31 cellular contexts compared by ENCODE assay signal in the genomic region with DNA sequence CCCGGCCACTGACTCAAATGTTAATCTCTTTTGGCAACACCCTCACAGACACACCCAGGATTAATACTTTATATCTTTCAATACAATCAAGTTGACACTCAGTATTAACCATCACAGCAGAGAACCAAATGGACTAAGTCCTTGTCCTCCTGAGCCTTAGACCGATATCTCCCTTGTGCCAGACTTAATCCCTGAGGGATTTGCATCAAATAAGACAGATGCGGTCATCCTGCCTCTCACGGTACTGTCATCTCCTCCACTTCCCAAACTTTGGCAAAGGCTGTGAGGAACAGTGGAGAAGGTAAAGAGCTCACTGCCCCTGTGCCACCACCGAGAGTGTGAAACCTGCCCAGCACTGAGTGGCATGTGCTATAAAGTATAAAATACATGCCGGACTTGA.
"Had no signal": no experiment of that assay in that cellular context is flagged by ENCODE, and none has a peak within 500 bp of the region (broad histone marks: within the 10 kb centered on the region; RNA-seq: fewer than 3 reads in every experiment).

No MANE protein-coding gene starts in this region.

- DNase-seq: hypothalamus; immature natural killer cell; kidney; left colon; left lung; midbrain; mucosa of descending colon; naive thymus-derived CD4-positive, alpha-beta T cell; nucleus accumbens; pancreas; retina; stimulated activated CD4-positive, alpha-beta T cell treated with anti-CD3 and anti-CD28 coated beads, Interleukin-12 subunit alpha, Interleukin-12 subunit beta, amount 100 ng/mL, for 4 hours; stimulated activated CD4-positive, alpha-beta T cell treated with anti-CD3 and anti-CD28 coated beads, Interleukin-15, amount 100 ng/mL, for 24 hours; stimulated activated CD4-positive, alpha-beta T cell treated with anti-CD3 and anti-CD28 coated beads, Interleukin-2, amount 100 ng/mL, for 24 hours; stimulated activated CD4-positive, alpha-beta T cell treated with anti-CD3 and anti-CD28 coated beads, Interleukin-4, amount 100 ng/mL, for 1 hour; stimulated activated naive B cell treated with anti-CD40 and anti-IgM and Interleukin-4, amounts not matched to agents 10 μg/mL and 1 μg/mL and 100 μg/mL, for 72 hours; tibial artery; trophoblast cell; upper lobe of right lung had no signal

- H3K4me1 Mint-ChIP-seq: immature natural killer cell had no signal

- H3K4me3 Mint-ChIP-seq: immature natural killer cell; naive thymus-derived CD4-positive, alpha-beta T cell; natural killer cell treated with Interleukin-12 subunit alpha and Interleukin-12 subunit beta and Interleukin-15 and Interleukin-18, amount 100 ng/mL, for 72 hours; neural crest cell; stimulated activated naive B cell treated with anti-CD40 and anti-IgM and Interleukin-4, amounts not matched to agents 10 μg/mL and 1 μg/mL and 100 μg/mL, for 72 hours; stimulated activated naive CD8-positive, alpha-beta T cell treated with anti-CD3 and anti-CD28 coated beads, Interleukin-15, Interleukin-2, amounts not matched to agents 100 ng/mL and 50 ng/mL, for 24 hours had no signal

- H3K9me3 ChIP-seq: left lung, mucosa of descending colon, pancreas, prostate gland, suprapubic skin, thoracic aorta, tibial artery, upper lobe of right lung had no signal

- H3K27me3 ChIP-seq: left lung, pancreas, suprapubic skin, tibial artery, upper lobe of right lung had no signal

- H3K9me3 Mint-ChIP-seq: immature natural killer cell; naive thymus-derived CD4-positive, alpha-beta T cell; natural killer cell treated with Interleukin-12 subunit alpha and Interleukin-12 subunit beta and Interleukin-15 and Interleukin-18, amount 100 ng/mL, for 72 hours; neural crest cell; stimulated activated naive B cell treated with anti-CD40 and anti-IgM and Interleukin-4, amounts not matched to agents 10 μg/mL and 1 μg/mL and 100 μg/mL, for 72 hours; stimulated activated naive CD8-positive, alpha-beta T cell treated with anti-CD3 and anti-CD28 coated beads, Interleukin-15, Interleukin-2, amounts not matched to agents 100 ng/mL and 50 ng/mL, for 24 hours had no signal

- H3K4me3 ChIP-seq: left lung, lung, mucosa of descending colon, pancreas, prostate gland, skin epidermis, suprapubic skin, thoracic aorta, tibial artery, upper lobe of right lung had no signal

- FAIRE-seq: islet of Langerhans, kidney, pancreas, urothelium cell line had no signal

- ATAC-seq: left colon; left lung; mucosa of descending colon; naive thymus-derived CD4-positive, alpha-beta T cell; natural killer cell treated with Interleukin-12 subunit alpha and Interleukin-12 subunit beta and Interleukin-15 and Interleukin-18, amount 100 ng/mL, for 72 hours; pancreas; right cardiac atrium; sciatic nerve; stimulated activated naive B cell treated with anti-CD40 and anti-IgM and Interleukin-4, amounts not matched to agents 10 μg/mL and 1 μg/mL and 100 μg/mL, for 72 hours; upper lobe of right lung had no signal

- H3K36me3 ChIP-seq: left lung, pancreas, prostate gland, suprapubic skin, thoracic aorta, tibial artery, upper lobe of right lung had no signal

- H3K4me1 ChIP-seq: left lung, upper lobe of right lung had no signal

- H3K27ac ChIP-seq: left lung, pancreas, prostate gland, skin epidermis, suprapubic skin, thoracic aorta, tibial artery, upper lobe of right lung had no signal

- H3K27me3 Mint-ChIP-seq: natural killer cell treated with Interleukin-12 subunit alpha and Interleukin-12 subunit beta and Interleukin-15 and Interleukin-18, amount 100 ng/mL, for 72 hours; stimulated activated naive B cell treated with anti-CD40 and anti-IgM and Interleukin-4, amounts not matched to agents 10 μg/mL and 1 μg/mL and 100 μg/mL, for 72 hours; stimulated activated naive CD8-positive, alpha-beta T cell treated with anti-CD3 and anti-CD28 coated beads, Interleukin-15, Interleukin-2, amounts not matched to agents 100 ng/mL and 50 ng/mL, for 24 hours had no signal

- H3K36me3 Mint-ChIP-seq: immature natural killer cell; naive thymus-derived CD4-positive, alpha-beta T cell; natural killer cell treated with Interleukin-12 subunit alpha and Interleukin-12 subunit beta and Interleukin-15 and Interleukin-18, amount 100 ng/mL, for 72 hours; stimulated activated naive B cell treated with anti-CD40 and anti-IgM and Interleukin-4, amounts not matched to agents 10 μg/mL and 1 μg/mL and 100 μg/mL, for 72 hours had no signal

- H3K27ac Mint-ChIP-seq: natural killer cell treated with Interleukin-12 subunit alpha and Interleukin-12 subunit beta and Interleukin-15 and Interleukin-18, amount 100 ng/mL, for 72 hours; stimulated activated naive B cell treated with anti-CD40 and anti-IgM and Interleukin-4, amounts not matched to agents 10 μg/mL and 1 μg/mL and 100 μg/mL, for 72 hours; stimulated activated naive CD8-positive, alpha-beta T cell treated with anti-CD3 and anti-CD28 coated beads, Interleukin-15, Interleukin-2, amounts not matched to agents 100 ng/mL and 50 ng/mL, for 24 hours had no signal
